ENCODE assay signal across 25 cellular contexts in genomic region chr6:127963495-127963894, GRCh38.
"Had no signal": no experiment of that assay in that cellular context is flagged by ENCODE, and none has a peak within 500 bp of the region (broad histone marks: within the 10 kb centered on the region; RNA-seq: fewer than 3 reads in every experiment).

No MANE protein-coding gene starts in this region.

- H3K27me3 Mint-ChIP-seq: activated CD4-positive, alpha-beta memory T cell treated with anti-CD3 and anti-CD28 coated beads for 36 hours; activated naive CD8-positive, alpha-beta T cell treated with anti-CD3 and anti-CD28 coated beads, Interleukin-2, amount 50 U/mL, for 24 hours; T-helper 17 cell had no signal

- DNase-seq: activated CD4-positive, alpha-beta memory T cell treated with anti-CD3 and anti-CD28 coated beads for 36 hours; activated CD4-positive, alpha-beta T cell treated with anti-CD3 and anti-CD28 coated beads for 48 hours; activated CD4-positive, CD25-positive, alpha-beta regulatory T cell treated with anti-CD3 and anti-CD28 coated beads, Interleukin-2, amount 50 U/mL, for 72 hours; activated CD8-positive, alpha-beta memory T cell treated with anti-CD3 and anti-CD28 coated beads for 24 hours; activated effector memory CD4-positive, alpha-beta T cell treated with anti-CD3 and anti-CD28 coated beads, Interleukin-2, amount 50 U/mL, for 16 hours; activated naive CD4-positive, alpha-beta T cell treated with Interleukin-2 at 50 U/mL for 16 hours; activated naive CD8-positive, alpha-beta T cell treated with anti-CD3 and anti-CD28 coated beads, Interleukin-2, amount 50 U/mL, for 24 hours; activated T-cell treated with anti-CD3 and anti-CD28 coated beads, Interleukin-2, amount 50 U/mL, for 4 hours; amniotic stem cell; body of pancreas; central memory CD4-positive, alpha-beta T cell; Kasumi-1; NCI-H1105 treated with DMSO at 0.1 percent for 48 hours; NCI-H1436 treated with DMSO at 0.1 percent for 48 hours; NCI-H187; NCI-H2081; NCI-H226; NCI-H510A; NCI-H526 treated with DMSO at 0.1 percent for 48 hours; PC-9; SHP77 treated with DMSO at 0.1 percent for 48 hours; T-helper 17 cell; T-helper 9 cell had no signal

- H3K9me3 Mint-ChIP-seq: activated CD4-positive, alpha-beta memory T cell treated with anti-CD3 and anti-CD28 coated beads for 36 hours had no signal

- ATAC-seq: activated naive CD4-positive, alpha-beta T cell treated with anti-CD3 and anti-CD28 coated beads, Interleukin-2, amount 50 U/mL, for 72 hours; activated naive CD8-positive, alpha-beta T cell treated with anti-CD3 and anti-CD28 coated beads, Interleukin-2, amount 50 U/mL, for 24 hours; activated T-cell treated with anti-CD3 and anti-CD28 coated beads, Interleukin-2, amount 50 U/mL, for 4 hours; body of pancreas; T-helper 17 cell; WTC11 had no signal

- H3K36me3 Mint-ChIP-seq: activated CD4-positive, alpha-beta memory T cell treated with anti-CD3 and anti-CD28 coated beads for 36 hours had no signal

- H3K4me3 Mint-ChIP-seq: activated CD4-positive, alpha-beta memory T cell treated with anti-CD3 and anti-CD28 coated beads for 36 hours; activated naive CD8-positive, alpha-beta T cell treated with anti-CD3 and anti-CD28 coated beads, Interleukin-2, amount 50 U/mL, for 24 hours; activated T-cell treated with anti-CD3 and anti-CD28 coated beads, Interleukin-2, amount 50 U/mL, for 4 hours; T-helper 17 cell; WTC11 had no signal

- H3K27ac Mint-ChIP-seq: activated CD4-positive, alpha-beta memory T cell treated with anti-CD3 and anti-CD28 coated beads for 36 hours; activated naive CD4-positive, alpha-beta T cell treated with anti-CD3 and anti-CD28 coated beads, Interleukin-2, amount 50 U/mL, for 72 hours; activated naive CD8-positive, alpha-beta T cell treated with anti-CD3 and anti-CD28 coated beads, Interleukin-2, amount 50 U/mL, for 24 hours; T-helper 17 cell; WTC11 had no signal
